8 cellular contexts compared by ENCODE assay signal in genomic region chr9:37465249-37466036, GRCh38. TPM values are rescaled to one million over a fixed set of nuclear protein-coding genes. Genes with fewer than 3 reads are reported as not detected.
A peak's percentile ranks its signal among the peaks of the same experiment; 100 is the strongest.
DNase-seq lines count a peak whose midpoint lies in the region; ATAC-seq, FAIRE-seq and TF ChIP-seq lines count a peak whose summit lies in the region.

ZBTB5 (minus strand) TSS chr9:37465450; CDS start chr9:37442551, 22,899 bp downstream.

- H3K9ac ChIP-seq in kidney (ENCODE audit: low read length in 2 of 2), result peak within 1 kb of the TSS; percentile 50 to 94

- peak within 1 kb of the TSS; percentile 76 to 83 for H3K4me3 ChIP-seq in kidney (ENCODE audit: low read length in 2 of 2)

- FAIRE-seq in kidney (lab: Jason Lieb, UNC), result peak; percentile 98

- DNase-seq in AG09319 (ENCODE audit: extremely low read depth, low read depth) (peak; percentile 100), NCI-H460 (ENCODE audit: extremely low read depth, low read depth) (peak; percentile 98), cerebellum (ENCODE audit: low spot score) (peak; percentile 99), kidney (peak; percentile 100)
- peak; percentile 96 for DNase-seq in activated CD4-positive, CD25-positive, alpha-beta regulatory T cell treated with anti-CD3 and anti-CD28 coated beads, Interleukin-2, amount 50 U/mL, for 72 hours
- peak; percentile 99 for DNase-seq in stimulated activated CD4-positive, alpha-beta T cell treated with anti-CD3 and anti-CD28 coated beads, Interleukin-15, amount 100 ng/mL, for 24 hours

- H3K9me3 ChIP-seq in kidney (ENCODE audit: control insufficient read depth in 1 of 2, low read length in 2 of 2), result no peaks in the 10 kb centered on the region

- TF ChIP-seq CTCF in AG09319 (IDR thresholded peaks at IDR 0.05; ENCODE audit: low read depth, low read length) (no peak), kidney (IDR thresholded peaks at IDR 0.05; ENCODE audit: borderline replicate concordance, extremely low read depth, insufficient read depth) (no peak)

- H3K27ac ChIP-seq in kidney (ENCODE audit: low read depth in 2 of 2, low read length in 2 of 2), result peak within 1 kb of the TSS; percentile 97 to 99

- peak; percentile 77 for ATAC-seq in GM19035 (IDR thresholded peaks at IDR 0.05; ENCODE audit: unreplicated experiment)
- peak; percentile 84 for ATAC-seq in HG03378 (IDR thresholded peaks at IDR 0.05; ENCODE audit: unreplicated experiment)

- H3K36me3 ChIP-seq in kidney (ENCODE audit: control insufficient read depth in 1 of 2, insufficient read depth in 2 of 2, low read length in 2 of 2), result no peaks in the 10 kb centered on the region

- intact Hi-C loops in kidney (cut with DNase I), result no loop called here

- H3K4me1 ChIP-seq in kidney (ENCODE audit: control insufficient read depth in 1 of 2, insufficient read depth in 1 of 2, low read depth in 1 of 2, low read length in 2 of 2), result peaks cover 11 to 13% of the 10 kb centered on the region in 2 donors

RNA-seq across cellular contexts. Expression of gene ZBTB5, which starts in this region (rescaled TPM):
- 8.0 and 8.7 TPM in 2 replicates for total RNA-seq in NCI-H460 (2014; rRNA removed; shearing (Covaris generic))
- 14.6 and 17.9 TPM in 2 replicates for polyA plus RNA-seq in NCI-H460 (2014; cell fraction: nucleus; rRNA removed)
- total RNA-seq in cerebellum (21.4 TPM), kidney (14.1 TPM)
- polyA plus RNA-seq in kidney (ENCODE audit: insufficient read depth, low read depth, low replicate concordance), result 6.1 TPM

Comparison
In these comparisons a context has a peak if more than half of its experiments do, and no peak if none do; other contexts are left out.
1. Peak in every context shown above with its lines: DNase-seq, ATAC-seq, H3K4me3 ChIP-seq and H3K27ac ChIP-seq.